Comparison of ENCODE assay signal across 1 cellular context in the genomic region with DNA sequence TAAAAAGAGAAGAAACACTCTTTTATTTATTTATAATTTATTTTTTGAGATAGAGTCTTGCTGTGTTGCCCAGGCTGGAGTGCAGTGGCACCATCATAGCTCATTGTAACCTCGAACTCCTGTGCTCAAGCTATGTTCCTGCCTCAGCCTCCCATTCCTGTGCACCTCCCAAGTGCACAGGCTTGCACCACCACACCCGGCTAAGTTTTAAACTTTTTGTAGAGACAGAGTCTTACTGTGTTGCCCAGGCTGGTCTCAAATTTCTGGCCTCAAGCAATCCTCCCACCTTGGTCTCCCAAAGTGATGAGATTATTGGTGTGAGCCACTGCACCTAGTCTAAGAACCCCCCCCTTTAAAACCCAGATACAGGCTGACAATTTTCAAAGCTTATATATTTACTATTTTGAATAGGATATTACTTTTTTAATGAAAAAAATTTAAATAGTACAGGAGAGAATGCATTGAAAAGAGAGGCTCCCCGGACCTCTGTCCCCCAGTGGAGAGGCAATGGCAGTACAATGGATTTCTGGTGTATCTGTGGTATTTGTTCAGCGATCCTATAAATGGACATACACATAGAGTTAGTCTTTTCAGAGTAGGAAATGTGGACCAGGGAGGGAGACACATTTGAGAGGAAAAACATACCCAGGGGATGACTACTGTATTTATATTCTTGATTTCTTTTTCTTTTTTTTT.
TF ChIP-seq lines count a peak whose summit lies in the region.

No MANE protein-coding gene starts in this region.

TF ChIP-seq in K562, 482 proteins besides CTCF, POLR2A, EP300 and RAD21:
- TF ChIP-seq, protein P1, sequence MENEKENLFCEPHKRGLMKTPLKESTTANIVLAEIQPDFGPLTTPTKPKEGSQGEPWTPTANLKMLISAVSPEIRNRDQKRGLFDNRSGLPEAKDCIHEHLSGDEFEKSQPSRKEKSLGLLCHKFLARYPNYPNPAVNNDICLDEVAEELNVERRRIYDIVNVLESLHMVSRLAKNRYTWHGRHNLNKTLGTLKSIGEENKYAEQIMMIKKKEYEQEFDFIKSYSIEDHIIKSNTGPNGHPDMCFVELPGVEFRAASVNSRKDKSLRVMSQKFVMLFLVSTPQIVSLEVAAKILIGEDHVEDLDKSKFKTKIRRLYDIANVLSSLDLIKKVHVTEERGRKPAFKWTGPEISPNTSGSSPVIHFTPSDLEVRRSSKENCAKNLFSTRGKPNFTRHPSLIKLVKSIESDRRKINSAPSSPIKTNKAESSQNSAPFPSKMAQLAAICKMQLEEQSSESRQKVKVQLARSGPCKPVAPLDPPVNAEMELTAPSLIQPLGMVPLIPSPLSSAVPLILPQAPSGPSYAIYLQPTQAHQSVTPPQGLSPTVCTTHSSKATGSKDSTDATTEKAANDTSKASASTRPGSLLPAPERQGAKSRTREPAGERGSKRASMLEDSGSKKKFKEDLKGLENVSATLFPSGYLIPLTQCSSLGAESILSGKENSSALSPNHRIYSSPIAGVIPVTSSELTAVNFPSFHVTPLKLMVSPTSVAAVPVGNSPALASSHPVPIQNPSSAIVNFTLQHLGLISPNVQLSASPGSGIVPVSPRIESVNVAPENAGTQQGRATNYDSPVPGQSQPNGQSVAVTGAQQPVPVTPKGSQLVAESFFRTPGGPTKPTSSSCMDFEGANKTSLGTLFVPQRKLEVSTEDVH (IDR thresholded peaks at IDR 0.05; ENCODE audit: low read depth, partially characterized antibody) = no peak
- TF ChIP-seq ZNF121 (CRISPR knock-in tag; conservative IDR thresholded peaks at IDR 0.05) = peak; percentile 15; the same call in 1 of the 2 replicates
TF ChIP-seq in K562: peak in this region for 1.
